Comparison of ENCODE assay signal across 1 cellular context in the genomic region with DNA sequence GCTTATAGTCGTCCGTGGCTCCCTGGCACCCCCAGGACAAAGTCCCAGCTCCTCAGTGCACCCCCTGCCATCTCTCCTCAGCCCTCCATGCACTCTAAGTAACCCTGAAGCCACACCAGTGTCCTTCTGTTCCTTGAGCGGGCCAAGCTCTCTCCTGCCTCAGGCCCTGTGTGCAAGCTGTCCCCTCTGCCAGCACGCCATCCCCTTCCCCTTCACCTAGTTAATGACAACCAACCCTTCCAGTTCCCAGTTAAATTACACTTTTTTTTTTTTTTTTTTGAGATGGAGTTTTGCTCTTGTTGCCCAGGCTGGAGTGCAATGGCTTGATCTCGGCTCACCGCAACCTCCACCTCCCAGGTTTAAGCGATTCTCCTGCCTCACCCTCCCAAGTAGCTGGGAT. TPM values are rescaled to one million over a fixed set of nuclear protein-coding genes. Genes with fewer than 3 reads are reported as not detected.
"Had no signal": no experiment of that assay in that cellular context is flagged by ENCODE, and none has a peak within 500 bp of the region (broad histone marks: within the 10 kb centered on the region; RNA-seq: fewer than 3 reads in every experiment).

No MANE protein-coding gene starts in this region.

RNA-seq across cellular contexts. Expression of a gene that starts 23.2 kb away (rescaled TPM):
- polyA plus RNA-seq: immature natural killer cell had no signal
